Comparison of ENCODE assay signal across 28 cellular contexts in genomic region chr17:39173539-39174274, GRCh38. TPM values are rescaled to one million over a fixed set of nuclear protein-coding genes. Genes with fewer than 3 reads are reported as not detected.
DNase-seq lines count a peak whose midpoint lies in the region; ATAC-seq and TF ChIP-seq lines count a peak whose summit lies in the region.
"Had no signal": no experiment of that assay in that cellular context is flagged by ENCODE, and none has a peak within 500 bp of the region (broad histone marks: within the 10 kb centered on the region; RNA-seq: fewer than 3 reads in every experiment).

No MANE protein-coding gene starts in this region.

- H3K9ac ChIP-seq in DND-41 (ENCODE audit: low read depth, low read length) = peak overlapping the region; percentile 50

- peak overlapping the region in 2 of 3 donors; percentile 39 to 55 for H3K27ac Mint-ChIP-seq in IgD-negative memory B cell
- peak overlapping the region; percentile 30 for H3K27ac Mint-ChIP-seq in activated T-helper 17 cell treated with anti-CD3 and anti-CD28 coated beads, Interleukin-2, amount 50 U/mL, for 72 hours
- H3K27ac Mint-ChIP-seq: nephron; T-helper 1 cell treated with Interleukin-12 subunit alpha and Interleukin-12 subunit beta and Interleukin-4 antibody, amounts not matched to agents 30 μg/mL and 1 μg/mL, for 36 hours; type B pancreatic cell had no signal

- H2AFZ ChIP-seq in DND-41 (ENCODE audit: low read depth, low read length) = no peak overlapping the region
- no peak overlapping the region for H2AFZ ChIP-seq in osteoblast (ENCODE audit: low read length)

- TF ChIP-seq CTCF in DND-41 (IDR thresholded peaks at IDR 0.05; ENCODE audit: borderline replicate concordance, extremely low read depth, low read length, poor library complexity, severe bottlenecking) (no peak), osteoblast (IDR thresholded peaks at IDR 0.05; ENCODE audit: extremely low read depth, low read depth, low read length) (no peak)

- no peaks in the 10 kb centered on the region for H4K20me1 ChIP-seq in DND-41 (ENCODE audit: insufficient read depth, low read length)
- peaks cover 18% of the 10 kb centered on the region for H4K20me1 ChIP-seq in osteoblast (ENCODE audit: insufficient read depth, low read length)

- no peak overlapping the region for H3K4me3 Mint-ChIP-seq in IgD-negative memory B cell
- H3K4me3 Mint-ChIP-seq in activated T-helper 17 cell treated with anti-CD3 and anti-CD28 coated beads, Interleukin-2, amount 50 U/mL, for 72 hours = no peak overlapping the region
- H3K4me3 Mint-ChIP-seq: activated T-cell treated with anti-CD3 and anti-CD28 coated beads, Interleukin-2, amount 50 U/mL, for 4 hours; CD14-positive monocyte; nephron; T-helper 1 cell treated with Interleukin-12 subunit alpha and Interleukin-12 subunit beta and Interleukin-4 antibody, amounts not matched to agents 30 μg/mL and 1 μg/mL, for 36 hours; type B pancreatic cell had no signal

- H3K4me3 ChIP-seq in DND-41 (ENCODE audit: low read depth in 1 of 2, low read length in 2 of 2) (peak overlapping the region in 1 of 2 experiments; percentile 24; a peak in 2 of 4 replicates), osteoblast (ENCODE audit: insufficient read depth, low read length) (no peak overlapping the region)

- ATAC-seq in DND-41 (ENCODE audit: insufficient read depth, low read depth) (peak; percentile 52), GM21390 (IDR thresholded peaks at IDR 0.05; ENCODE audit: unreplicated experiment) (no peak)
- ATAC-seq in activated T-helper 17 cell treated with anti-CD3 and anti-CD28 coated beads, Interleukin-2, amount 50 U/mL, for 72 hours (replicated peaks) = no peak
- ATAC-seq: activated T-cell treated with anti-CD3 and anti-CD28 coated beads, Interleukin-2, amount 50 U/mL, for 4 hours had no signal

- peaks cover 2% of the 10 kb centered on the region for H3K36me3 Mint-ChIP-seq in IgD-negative memory B cell
- H3K36me3 Mint-ChIP-seq in activated T-helper 17 cell treated with anti-CD3 and anti-CD28 coated beads, Interleukin-2, amount 50 U/mL, for 72 hours (ENCODE audit: low read depth) = peaks cover 33% of the 10 kb centered on the region

- in situ Hi-C loops in ACHN (cut with HindIII; ENCODE audit: low pct_ligation_motif_present, low pct_unique_long_range_greater_than_20kb, low sequenced_read_pairs) = no loop called here

- no peaks in the 10 kb centered on the region for H3K9me3 ChIP-seq in DND-41 (ENCODE audit: insufficient read depth, low read length, severe bottlenecking)
- H3K9me3 ChIP-seq in osteoblast (ENCODE audit: low read depth, low read length) = no peaks in the 10 kb centered on the region

- no peaks in the 10 kb centered on the region for H3K9me3 Mint-ChIP-seq in IgD-negative memory B cell
- no peaks in the 10 kb centered on the region for H3K9me3 Mint-ChIP-seq in activated T-helper 17 cell treated with anti-CD3 and anti-CD28 coated beads, Interleukin-2, amount 50 U/mL, for 72 hours
- H3K9me3 Mint-ChIP-seq: activated T-cell treated with anti-CD3 and anti-CD28 coated beads, Interleukin-2, amount 50 U/mL, for 4 hours; nephron; T-helper 1 cell treated with Interleukin-12 subunit alpha and Interleukin-12 subunit beta and Interleukin-4 antibody, amounts not matched to agents 30 μg/mL and 1 μg/mL, for 36 hours; type B pancreatic cell had no signal

- H3K4me2 ChIP-seq in DND-41 (ENCODE audit: insufficient read depth, low read length) = peak overlapping the region; percentile 55
- no peak overlapping the region for H3K4me2 ChIP-seq in osteoblast (ENCODE audit: insufficient read depth, low read length)

- H3K4me1 ChIP-seq in DND-41 (ENCODE audit: insufficient read depth, low read length) = peaks cover 64% of the 10 kb centered on the region
- H3K4me1 ChIP-seq in osteoblast (ENCODE audit: insufficient read depth, low read length) = peaks cover 4% of the 10 kb centered on the region

- H3K4me1 Mint-ChIP-seq in IgD-negative memory B cell = peaks cover 2 to 7% (median 2%) of the 10 kb centered on the region in 3 donors
- H3K4me1 Mint-ChIP-seq in activated T-helper 17 cell treated with anti-CD3 and anti-CD28 coated beads, Interleukin-2, amount 50 U/mL, for 72 hours = peaks cover 10% of the 10 kb centered on the region
- H3K4me1 Mint-ChIP-seq: nephron had no signal

- H3K79me2 ChIP-seq in DND-41 (ENCODE audit: insufficient read depth, low read length) (no peaks in the 10 kb centered on the region), osteoblast (ENCODE audit: insufficient read depth, low read length) (no peaks in the 10 kb centered on the region)

- H3K27me3 Mint-ChIP-seq in IgD-negative memory B cell = peaks cover 8% of the 10 kb centered on the region
- no peaks in the 10 kb centered on the region for H3K27me3 Mint-ChIP-seq in activated T-helper 17 cell treated with anti-CD3 and anti-CD28 coated beads, Interleukin-2, amount 50 U/mL, for 72 hours

- H3K27ac ChIP-seq in DND-41 (ENCODE audit: low read length) (peak overlapping the region; percentile 97), osteoblast (ENCODE audit: low read depth, low read length) (no peak overlapping the region)

- H3K27me3 ChIP-seq in DND-41 (ENCODE audit: insufficient read depth, low read length, poor library complexity) = no peaks in the 10 kb centered on the region
- H3K27me3 ChIP-seq in osteoblast (ENCODE audit: insufficient read depth, low read length) = no peaks in the 10 kb centered on the region

- DNase-seq in DND-41 (peak; percentile 70), osteoblast (ENCODE audit: insufficient read length, low spot score, missing footprints) (peak; percentile 73), ACHN (no peak), NCI-H226 (no peak)
- DNase-seq: activated CD4-positive, alpha-beta T cell treated with anti-CD3 and anti-CD28 coated beads for 4 hours; activated T-cell treated with anti-CD3 and anti-CD28 coated beads, Interleukin-2, amount 50 U/mL, for 4 hours; effector CD4-positive, alpha-beta T cell; EL; islet precursor cell; left ventricle myocardium superior; NCI-H1092 treated with DMSO at 0.1 percent for 48 hours; NCI-H187; NCI-H526; stimulated activated CD4-positive, alpha-beta T cell treated with anti-CD3 and anti-CD28 coated beads, Interleukin-2, amount 100 ng/mL, for 24 hours had no signal

- peaks cover 35% of the 10 kb centered on the region for H3K36me3 ChIP-seq in DND-41 (ENCODE audit: insufficient read depth, low read length)
- peaks cover 29% of the 10 kb centered on the region for H3K36me3 ChIP-seq in osteoblast (ENCODE audit: insufficient read depth, low read length)

RNA-seq across cellular contexts. Expression of gene ARL5C, which starts 7.7 kb away (rescaled TPM):
- polyA plus RNA-seq in IgD-negative memory B cell = not detected
- not detected for total RNA-seq in activated T-helper 17 cell treated with anti-CD3 and anti-CD28 coated beads, Interleukin-2, amount 50 U/mL, for 72 hours
- not detected in 2 replicates for total RNA-seq in osteoblast
- total RNA-seq: activated CD8-positive, alpha-beta memory T cell treated with anti-CD3 and anti-CD28 coated beads for 36 hours; activated T-cell treated with anti-CD3 and anti-CD28 coated beads, Interleukin-2, amount 50 U/mL, for 4 hours; epithelial cell of proximal tubule; left ventricle myocardium superior; M059J; osteocyte; renal cortical epithelial cell; RPMI7951; SK-MEL-5 had no signal
- polyA plus RNA-seq: CD14-positive monocyte had no signal

RNA-seq across cellular contexts. Expression of gene PLXDC1, which starts 22.3 kb away (rescaled TPM):
- polyA plus RNA-seq in IgD-negative memory B cell = not detected
- total RNA-seq in activated T-helper 17 cell treated with anti-CD3 and anti-CD28 coated beads, Interleukin-2, amount 50 U/mL, for 72 hours = 1 to 10 TPM in 1 of 2 donors, under 1 TPM in 1; 0.41 to 2.1 TPM
- total RNA-seq in osteoblast = 2.9 and 3.8 TPM in 2 replicates
- total RNA-seq: epithelial cell of proximal tubule, renal cortical epithelial cell had no signal
- polyA plus RNA-seq: CD14-positive monocyte had no signal

RNA-seq across cellular contexts. Expression of gene CACNB1, which starts 23.8 kb away (rescaled TPM):
- polyA plus RNA-seq in IgD-negative memory B cell = 0.45 TPM
- total RNA-seq in activated T-helper 17 cell treated with anti-CD3 and anti-CD28 coated beads, Interleukin-2, amount 50 U/mL, for 72 hours = 10 to 100 TPM; 22.6 to 24.2 TPM
- total RNA-seq in osteoblast = 5.8 and 7.4 TPM in 2 replicates

RNA-seq across cellular contexts. Expression of gene RPL19, which starts 26.4 kb away (rescaled TPM):
- 3,435 TPM for polyA plus RNA-seq in IgD-negative memory B cell
- total RNA-seq in activated T-helper 17 cell treated with anti-CD3 and anti-CD28 coated beads, Interleukin-2, amount 50 U/mL, for 72 hours = 1,000 to 10,000 TPM; 2,432 to 2,485 TPM
- total RNA-seq in osteoblast = 1,279 and 1,302 TPM in 2 replicates

RNA-seq across cellular contexts. Expression of gene STAC2, which starts 52.0 kb away (rescaled TPM):
- not detected for polyA plus RNA-seq in IgD-negative memory B cell
- total RNA-seq in activated T-helper 17 cell treated with anti-CD3 and anti-CD28 coated beads, Interleukin-2, amount 50 U/mL, for 72 hours = not detected
- total RNA-seq in osteoblast = under 0.01 TPM in 1 of 2 replicates, not detected in the other
- total RNA-seq: activated CD8-positive, alpha-beta memory T cell treated with anti-CD3 and anti-CD28 coated beads for 36 hours; activated T-cell treated with anti-CD3 and anti-CD28 coated beads, Interleukin-2, amount 50 U/mL, for 4 hours; epithelial cell of proximal tubule; SK-MEL-5 had no signal
- polyA plus RNA-seq: CD14-positive monocyte had no signal

Comparison
In these comparisons a context has a peak if more than half of its experiments do, and no peak if none do; other contexts are left out.
1. DNase-seq: peak in DND-41 (single experiment) and osteoblast (single experiment); none in ACHN (single experiment) and NCI-H226 (single experiment).